Comparison of ENCODE assay signal across 1 cellular context in genomic region chr16:46889245-46889941, GRCh38.
TF ChIP-seq lines count a peak whose summit lies in the region.

No MANE protein-coding gene starts in this region.

TF ChIP-seq in GM12878, 131 proteins besides CTCF, POLR2A, EP300 and RAD21:
- TF ChIP-seq MYB (IDR thresholded peaks at IDR 0.05; ENCODE audit: borderline replicate concordance, low read depth, low read length) (no peak), RBBP5 (conservative IDR thresholded peaks at IDR 0.05) (no peak), ZNF384 (IDR thresholded peaks at IDR 0.05; ENCODE audit: borderline replicate concordance, low read depth, low read length) (0 out of 2 replicates have a peak, but pooled peaks have one; percentile 26)
